Comparison of ENCODE assay signal across 10 cellular contexts in genomic region chr1:110874303-110875215, GRCh38. TPM values are rescaled to one million over a fixed set of nuclear protein-coding genes. Genes with fewer than 3 reads are reported as not detected.
A peak's percentile ranks its signal among the peaks of the same experiment; 100 is the strongest.
DNase-seq lines count a peak whose midpoint lies in the region; ATAC-seq, FAIRE-seq and TF ChIP-seq lines count a peak whose summit lies in the region.
"Had no signal": no experiment of that assay in that cellular context is flagged by ENCODE, and none has a peak within 500 bp of the region (broad histone marks: within the 10 kb centered on the region; RNA-seq: fewer than 3 reads in every experiment).

No MANE protein-coding gene starts in this region.

- intact Hi-C loops in K562 (cut with micrococcal nuclease), result no loop called here

- TF ChIP-seq POLR2A in K562 (conservative IDR thresholded peaks at IDR 0.05), result no peak

- in situ Hi-C loops in K562 (cut with MboI), result no loop called here

- TF ChIP-seq CTCF in GM12865 (IDR thresholded peaks at IDR 0.05; ENCODE audit: insufficient read depth, low read depth, low read length, missing control alignments) (no peak), K562 (IDR thresholded peaks at IDR 0.05 in 2 of 3, conservative IDR thresholded peaks at IDR 0.05 in 1 of 3; ENCODE audit: insufficient read depth in 2 of 3, low read depth in 1 of 3, low read length in 3 of 3) (no peak)

- H3K9ac ChIP-seq in K562 (ENCODE audit: insufficient read depth in 1 of 2, low read depth in 2 of 2, low read length in 2 of 2) (peak overlapping the region; percentile 58 to 87; a peak in 3 of 4 replicates), skeletal muscle tissue (ENCODE audit: low read depth in 1 of 3, low read length in 3 of 3) (no peak overlapping the region)

- H3K4me2 ChIP-seq in K562 (ENCODE audit: insufficient read depth, low read length), result peak overlapping the region; percentile 83

- no peak for TF ChIP-seq RAD21 in K562 (CRISPR knock-in tag; conservative IDR thresholded peaks at IDR 0.05 in 1 of 2, IDR thresholded peaks at IDR 0.05 in 1 of 2)

- peak; percentile 46 for DNase-seq in GM12865 (ENCODE audit: low read depth)
- peak; percentile 81 for DNase-seq in MV-4-11 (lab: John Stamatoyannopoulos, UW)
- DNase-seq in K562 (ENCODE audit: extremely low read depth in 1 of 4, low spot score in 3 of 4), result peak in 2 of 4 experiments; percentile 20 to 67
- DNase-seq in substantia nigra (lab: John Stamatoyannopoulos, UW), result no peak
- no peak for DNase-seq in GOT3 (lab: John Stamatoyannopoulos, UW)
- DNase-seq in putamen (ENCODE audit: low spot score), result no peak
- DNase-seq in NCI-H345 (lab: John Stamatoyannopoulos, UW), result no peak
- DNase-seq: NCI-H1048 had no signal

- 2% methylated on average over 3 of the region's 3 CpGs for WGBS in K562 (ENCODE audit: insufficient coverage, low coverage, missing lambda C conversion rate)

- H3K4me3 ChIP-seq in GM12865 (ENCODE audit: low read depth, low read length) (peak overlapping the region; percentile 82), K562 (peak overlapping the region; percentile 35), skeletal muscle tissue (ENCODE audit: low read length in 3 of 3) (peak overlapping the region in 2 of 3 donors; percentile 17 to 43)
- H3K4me3 ChIP-seq: HAP-1 had no signal

- FAIRE-seq in K562 (lab: Jason Lieb, UNC), result peak; percentile 29

- peak; percentile 24 for TF ChIP-seq EP300 in K562 (IDR thresholded peaks at IDR 0.05; ENCODE audit: low read length)

- no peaks in the 10 kb centered on the region for H4K20me1 ChIP-seq in K562 (replicated peaks; ENCODE audit: control insufficient read depth, insufficient read depth, low read length)

- BruUV-seq in K562 (replicated peaks; lab: Mats Ljungman, UMichigan), result no TSS peak

- no peaks in the 10 kb centered on the region for H3K9me1 ChIP-seq in K562 (ENCODE audit: control insufficient read depth, insufficient read depth, low read length)

- no peaks in the 10 kb centered on the region; the same call in 1 of the 2 replicates for H3K9me3 ChIP-seq in K562 (replicated peaks; ENCODE audit: control insufficient read depth, insufficient read depth, low read depth, low read length)
- H3K9me3 ChIP-seq in skeletal muscle tissue (ENCODE audit: control insufficient read depth in 3 of 3, low read length in 3 of 3), result no peaks in the 10 kb centered on the region
- H3K9me3 ChIP-seq: HAP-1 had no signal

- POLR2A ChIA-PET in K562 (lab: Yijun Ruan, JAX), result interaction anchor here (0.5 to 1.3 kb wide), 5 partner anchors 9 to 1688 kb away, joined by 3 to 6 read pairs (median 3); partner anchors contain the start of gene LRIF1

- H3K4me1 ChIP-seq in K562 (replicated peaks in 1 of 2; ENCODE audit: control insufficient read depth in 2 of 2, insufficient read depth in 2 of 2, low read length in 2 of 2) (peaks cover 11 to 71% of the 10 kb centered on the region in 2 experiments), skeletal muscle tissue (ENCODE audit: control insufficient read depth in 3 of 3, insufficient read depth in 3 of 3, low read length in 3 of 3) (no peaks in the 10 kb centered on the region)
- H3K4me1 ChIP-seq: HAP-1 had no signal

- H3K27me3 ChIP-seq in K562 (ENCODE audit: control insufficient read depth in 2 of 2, insufficient read depth in 2 of 2, low read length in 2 of 2) (no peaks in the 10 kb centered on the region), skeletal muscle tissue (ENCODE audit: control insufficient read depth in 3 of 3, insufficient read depth in 3 of 3, low read length in 3 of 3) (no peaks in the 10 kb centered on the region)

- H3K27ac ChIP-seq in K562 (ENCODE audit: extremely low read depth, low read depth, low read length) (peak overlapping the region; percentile 80), skeletal muscle tissue (ENCODE audit: low read depth, low read length) (peak overlapping the region; percentile 36), substantia nigra (ENCODE audit: low read depth, low read length, poor library complexity, severe bottlenecking) (no peak overlapping the region)

- ATAC-seq in K562, result peak; percentile 34

- H2AFZ ChIP-seq in K562 (ENCODE audit: low read depth, low read length), result peak overlapping the region; percentile 91

- CTCF ChIA-PET in K562 (lab: Yijun Ruan, JAX; ENCODE audit: low intra/inter-chr PET ratio), result no interaction called here

- H3K36me3 ChIP-seq in K562 (ENCODE audit: control insufficient read depth, insufficient read depth, low read length) (peaks cover 8% of the 10 kb centered on the region; the same call in 2 of the 3 replicates), skeletal muscle tissue (ENCODE audit: control insufficient read depth in 3 of 3, insufficient read depth in 3 of 3, low read length in 3 of 3) (no peaks in the 10 kb centered on the region)
- H3K36me3 ChIP-seq: HAP-1 had no signal

- peaks cover 67% of the 10 kb centered on the region for H3K79me2 ChIP-seq in K562 (ENCODE audit: control insufficient read depth, insufficient read depth, low read length)

TF ChIP-seq in K562, 482 proteins besides CTCF, POLR2A, EP300 and RAD21 (continues in another document):
- TF ChIP-seq ZNF695 (CRISPR knock-in tag; IDR thresholded peaks at IDR 0.05) (0 out of 2 replicates have a peak, but pooled peaks have one; percentile 5), RBBP5 (IDR thresholded peaks at IDR 0.05; ENCODE audit: borderline replicate concordance, insufficient read depth, low read length, poor library complexity, severe bottlenecking) (peak; percentile 14), CBFA2T3 (IDR thresholded peaks at IDR 0.05) (0 out of 2 replicates have a peak, but pooled peaks have one; percentile 13), CREBBP (IDR thresholded peaks at IDR 0.05; ENCODE audit: low read depth, low read length) (no peak), SP2 (IDR thresholded peaks at IDR 0.05; ENCODE audit: extremely low read depth, low read depth, low read length, poor library complexity, severe bottlenecking) (no peak), ESRRA (IDR thresholded peaks at IDR 0.05; ENCODE audit: borderline replicate concordance, low read depth) (peak; percentile 89), MIER1 (IDR thresholded peaks at IDR 0.05; ENCODE audit: low read depth) (no peak), HNRNPK (IDR thresholded peaks at IDR 0.05; ENCODE audit: low read depth, low read length, poor library complexity, severe bottlenecking) (no peak), E2F3 (CRISPR knock-in tag; IDR thresholded peaks at IDR 0.05) (no peak), ZNF316 (IDR thresholded peaks at IDR 0.05) (peak; percentile 67), ZFX (CRISPR knock-in tag; IDR thresholded peaks at IDR 0.05) (peak; percentile 12; the same call in 1 of the 2 replicates), YY1 (IDR thresholded peaks at IDR 0.05; ENCODE audit: borderline replicate concordance in 1 of 3, control insufficient read depth in 1 of 3, extremely low read depth in 1 of 3, insufficient read depth in 3 of 3, insufficient read length in 1 of 3, insufficient replicate concordance in 2 of 3, low read depth in 1 of 3, low read length in 2 of 3) (peak in 1 of 3 experiments; percentile 11), SMARCE1 (IDR thresholded peaks at IDR 0.05) (0 out of 2 replicates have a peak, but pooled peaks have one; percentile 14), HIVEP1 (CRISPR knock-in tag; IDR thresholded peaks at IDR 0.05) (0 out of 2 replicates have a peak, but pooled peaks have one; percentile 46), MECOM (CRISPR knock-in tag; IDR thresholded peaks at IDR 0.05) (peak; percentile 49; the same call in 1 of the 2 replicates), ZNF717 (CRISPR knock-in tag; IDR thresholded peaks at IDR 0.05) (no peak), SMARCA4 (IDR thresholded peaks at IDR 0.05) (no peak), HEY1 (CRISPR knock-in tag; IDR thresholded peaks at IDR 0.05; ENCODE audit: borderline replicate concordance) (0 out of 2 replicates have a peak, but pooled peaks have one; percentile 37), VEZF1 (CRISPR knock-in tag; IDR thresholded peaks at IDR 0.05) (0 out of 2 replicates have a peak, but pooled peaks have one; percentile 8), ATF1 (CRISPR knock-in tag; IDR thresholded peaks at IDR 0.05) (no peak), ATF1 (tag; IDR thresholded peaks at IDR 0.05) (0 out of 2 replicates have a peak, but pooled peaks have one; percentile 14), TEAD4 (IDR thresholded peaks at IDR 0.05; ENCODE audit: low read length) (peak; percentile 9; the same call in 1 of the 2 replicates), TEAD4 (CRISPR knock-in tag; IDR thresholded peaks at IDR 0.05; ENCODE audit: borderline replicate concordance) (no peak)

RNA-seq across cellular contexts. Expression of gene CD53, which starts 1.6 kb away (rescaled TPM):
- 62.6 and 66.9 TPM in 2 replicates for total RNA-seq in K562 (2011; cell fraction: chromatin; rRNA removed; ENCODE audit: low replicate concordance)
- total RNA-seq in K562 (2011; cell fraction: nucleolus; rRNA removed), result 68.4 and 75.0 TPM in 2 replicates
- total RNA-seq in K562 (2011; cell fraction: nucleoplasm; rRNA removed), result 78.3 and 90.2 TPM in 2 replicates
- total RNA-seq in K562 (2014; rRNA removed) (63.5 and 79.5 TPM in 2 replicates), K562 (2014; rRNA removed; fragmentation: Illumina TruSeq; extraction: Trizol) (105 and 109 TPM in 2 replicates), K562 (2015; rRNA removed; fragmentation: Illumina TruSeq; extraction: Trizol) (206 and 220 TPM in 2 replicates), K562 (2021) (68.2 and 79.5 TPM in 2 replicates), skeletal muscle tissue (19.8 TPM)
- polyA plus RNA-seq in K562 (2011; rRNA removed) (144 and 443 TPM in 2 replicates), K562 (2014; fragmentation: Illumina TruSeq; extraction: Trizol) (121 and 131 TPM in 2 replicates), K562 (2014; fragmentation: Nextera tagmentation; extraction: Ambion mirVana) (100 to 1,000 TPM; 161 to 172 TPM), K562 (2014; rRNA removed) (106 and 112 TPM in 2 replicates)
- 92.6 and 440 TPM in 2 replicates for polyA plus RNA-seq in K562 (2011; cell fraction: cytosol; rRNA removed)
- polyA plus RNA-seq in K562 (2011; cell fraction: nucleus; rRNA removed), result 106 and 451 TPM in 2 replicates
- 148 and 187 TPM in 2 replicates for polyA plus RNA-seq in K562 (2012)
- 164 and 437 TPM in 2 replicates for polyA minus RNA-seq in K562 (2011; rRNA and poly(A)+ RNA removed)
- 36.6 and 74.4 TPM in 2 replicates for polyA minus RNA-seq in K562 (2011; cell fraction: cytosol; rRNA and poly(A)+ RNA removed)
- polyA minus RNA-seq in K562 (2011; cell fraction: nucleus; rRNA and poly(A)+ RNA removed), result 21.5 and 140 TPM in 2 replicates

Comparison
In these comparisons a context has a peak if more than half of its experiments do, and no peak if none do; other contexts are left out.
1. DNase-seq: peak in GM12865 (single experiment) and MV-4-11 (single experiment); none in substantia nigra (0 of 49), GOT3 (single experiment), putamen (single experiment) and NCI-H345 (single experiment).
2. H3K4me3 ChIP-seq: peak in every context shown above with its lines; median percentile 82 in GM12865; 35 in K562; 30 in skeletal muscle tissue.
3. H3K9ac ChIP-seq: peak in K562 (2 of 2); none in skeletal muscle tissue (0 of 3).